In genomic region chr11:73215191-73216134, GRCh38 we compare ENCODE assay signal across 1 cellular context.
TF ChIP-seq lines count a peak whose summit lies in the region.

No MANE protein-coding gene starts in this region.

TF ChIP-seq in K562, 482 proteins besides CTCF, POLR2A, EP300 and RAD21:
- TF ChIP-seq GABPB2 (CRISPR knock-in tag; conservative IDR thresholded peaks at IDR 0.05) (no peak), FOXK2 (conservative IDR thresholded peaks at IDR 0.05 in 1 of 2, IDR thresholded peaks at IDR 0.05 in 1 of 2; ENCODE audit: low read depth in 2 of 2) (no peak)
